In the genomic region with DNA sequence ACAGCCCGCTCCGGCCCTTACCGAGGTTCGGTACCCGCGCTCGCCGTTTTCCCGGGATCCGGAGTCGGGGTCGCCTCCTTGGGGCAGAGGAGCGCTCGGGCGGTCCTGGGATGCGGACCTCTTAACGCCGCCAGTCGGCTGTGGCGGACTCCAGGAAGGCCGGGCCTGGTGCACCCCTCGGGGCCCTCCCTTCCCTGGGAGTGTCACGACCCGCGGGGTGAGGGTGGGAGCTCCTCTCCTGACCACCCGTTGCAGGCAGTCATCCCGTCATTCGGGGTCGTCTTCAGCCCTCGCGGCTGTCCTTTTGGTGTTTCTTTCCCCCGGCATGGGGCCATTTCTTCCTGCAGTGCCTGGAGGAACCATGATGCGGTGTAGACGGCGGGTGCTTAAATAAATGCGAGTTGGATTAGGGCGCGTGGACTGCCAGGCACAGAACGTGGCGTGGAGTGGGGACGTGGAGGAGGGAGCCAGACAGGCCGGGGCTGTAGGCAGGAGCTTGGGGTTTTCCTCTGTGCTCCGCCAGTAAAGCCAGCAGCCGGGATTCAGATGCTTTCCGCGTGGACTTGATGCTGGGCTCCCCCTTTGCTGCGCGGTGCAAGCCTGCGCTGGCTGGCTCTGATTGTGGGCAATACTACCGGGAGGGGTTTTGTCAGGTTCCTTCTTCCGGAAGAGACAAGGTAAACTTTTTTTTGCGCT, we compare ENCODE assay signal across 8 cellular contexts. TPM values are rescaled to one million over a fixed set of nuclear protein-coding genes. Genes with fewer than 3 reads are reported as not detected.
A peak's percentile ranks its signal among the peaks of the same experiment; 100 is the strongest.
DNase-seq lines count a peak whose midpoint lies in the region; ATAC-seq, FAIRE-seq and TF ChIP-seq lines count a peak whose summit lies in the region.

No MANE protein-coding gene starts in this region.

- peaks cover 33% of the 10 kb centered on the region for H3K4me1 Mint-ChIP-seq in activated CD4-positive, alpha-beta T cell treated with anti-CD3 and anti-CD28 coated beads for 36 hours

- H3K4me3 ChIP-seq in Karpas-422 (ENCODE audit: low read length) (peak overlapping the region; percentile 95), right lobe of liver (peak overlapping the region; percentile 88 to 96 (median 89))

- H3K4me1 ChIP-seq in Karpas-422 (ENCODE audit: low read length) (peaks cover 21% of the 10 kb centered on the region), right lobe of liver (peaks cover 0 to 12% (median 2%) of the 10 kb centered on the region in 4 donors)

- WGBS in right lobe of liver (ENCODE audit: insufficient coverage, low coverage, low lambda C conversion rate, missing lambda C conversion rate): 0% methylated on average over 8 of the region's 52 CpGs

- H3K4me2 ChIP-seq in Karpas-422 (ENCODE audit: low read depth, low read length, poor library complexity, severe bottlenecking): peak overlapping the region; percentile 71

- H3K27me3 Mint-ChIP-seq in activated CD4-positive, alpha-beta T cell treated with anti-CD3 and anti-CD28 coated beads for 36 hours: no peaks in the 10 kb centered on the region

- H3K27me3 ChIP-seq in Karpas-422 (ENCODE audit: low read length) (no peaks in the 10 kb centered on the region), right lobe of liver (no peaks in the 10 kb centered on the region)

- H3K36me3 Mint-ChIP-seq in activated CD4-positive, alpha-beta T cell treated with anti-CD3 and anti-CD28 coated beads for 36 hours (ENCODE audit: low read depth): peaks cover 10% of the 10 kb centered on the region

- no peak for TF ChIP-seq CTCF in right lobe of liver (IDR thresholded peaks at IDR 0.05)
- no peak for TF ChIP-seq CTCF in D721Med (IDR thresholded peaks at IDR 0.05; ENCODE audit: insufficient read depth, missing control alignments)

- no peak for FAIRE-seq in D721Med (lab: Jason Lieb, UNC)

- H3K27ac ChIP-seq in Karpas-422 (ENCODE audit: low read length): peak overlapping the region; percentile 70
- peak overlapping the region; percentile 98 to 100 (median 99) for H3K27ac ChIP-seq in right lobe of liver

- H3K9me2 ChIP-seq in Karpas-422 (replicated peaks; ENCODE audit: insufficient read depth, low read length): no peaks in the 10 kb centered on the region

- ATAC-seq in GM21737 (IDR thresholded peaks at IDR 0.05; ENCODE audit: unreplicated experiment): peak; percentile 29
- ATAC-seq in activated CD4-positive, alpha-beta T cell treated with anti-CD3 and anti-CD28 coated beads for 36 hours: peak; percentile 25
- ATAC-seq in right lobe of liver: peak; percentile 29 to 46 (median 41)

- TF ChIP-seq POLR2A in right lobe of liver (IDR thresholded peaks at IDR 0.05): no peak

- H3K9me3 Mint-ChIP-seq in activated CD4-positive, alpha-beta T cell treated with anti-CD3 and anti-CD28 coated beads for 36 hours (ENCODE audit: low read depth): peaks cover 6% of the 10 kb centered on the region

- H3K36me3 ChIP-seq in Karpas-422 (ENCODE audit: insufficient read depth, low read length) (no peaks in the 10 kb centered on the region), right lobe of liver (no peaks in the 10 kb centered on the region)

- peak overlapping the region; percentile 94 for H3K9ac ChIP-seq in Karpas-422 (ENCODE audit: low read length)

- H3K27ac Mint-ChIP-seq in activated CD4-positive, alpha-beta T cell treated with anti-CD3 and anti-CD28 coated beads for 36 hours: peak overlapping the region; percentile 86

- intact Hi-C loops in activated CD4-positive, alpha-beta T cell treated with anti-CD3 and anti-CD28 coated beads for 36 hours (cut with DNase I, micrococcal nuclease): loop anchor here in 1 of 2 experiments (2.0 to 10.0 kb wide), 8 partner anchors 539 to 1966 kb away; partner anchors contain the start of genes DMAC1, ERMP1 and RCL1
- intact Hi-C loops in right lobe of liver (cut with DNase I): no loop called here

- H4K20me1 ChIP-seq in Karpas-422 (ENCODE audit: insufficient read depth, low read depth, low read length): no peaks in the 10 kb centered on the region

- CTCF ChIA-PET in activated CD4-positive, alpha-beta T cell treated with anti-CD3 and anti-CD28 coated beads for 36 hours (lab: Charles Lee): interaction anchor here (0.8 to 1.3 kb wide), 3 partner anchors 69 to 345 kb away, joined by 3 read pairs; partner anchors contain the start of gene UHRF2

- peak overlapping the region; percentile 67 for H2AFZ ChIP-seq in Karpas-422 (ENCODE audit: low read length)

- no peaks in the 10 kb centered on the region for H3K9me3 ChIP-seq in Karpas-422 (ENCODE audit: low read length)
- H3K9me3 ChIP-seq in right lobe of liver: no peaks in the 10 kb centered on the region

- peak overlapping the region; percentile 87 for H3K4me3 Mint-ChIP-seq in activated CD4-positive, alpha-beta T cell treated with anti-CD3 and anti-CD28 coated beads for 36 hours

- POLR2A ChIA-PET in activated CD4-positive, alpha-beta T cell treated with anti-CD3 and anti-CD28 coated beads for 36 hours (lab: Charles Lee): interaction anchor here (0.9 to 2.7 kb wide), 4 partner anchors 43 to 346 kb away, joined by 3 to 16 read pairs (median 3); partner anchors contain the start of gene UHRF2

- peak; percentile 30 for DNase-seq in GF-D8 (lab: John Stamatoyannopoulos, UW)
- DNase-seq in Karpas-422: peak; percentile 86
- DNase-seq in activated CD4-positive, alpha-beta T cell treated with anti-CD3 and anti-CD28 coated beads for 36 hours: peak; percentile 76
- peak; percentile 18 for DNase-seq in dedifferentiated amniotic fluid mesenchymal stem cell (ENCODE audit: extremely low spot score)
- DNase-seq in right lobe of liver: peak; percentile 59 to 76 (median 62)
- DNase-seq in stimulated activated CD4-positive, alpha-beta T cell treated with anti-CD3 and anti-CD28 coated beads, Interleukin-4, amount 100 ng/mL, for 24 hours: peak; percentile 54
- no peak for DNase-seq in D721Med (ENCODE audit: insufficient read length, low spot score)

- peaks cover 51% of the 10 kb centered on the region for H3K79me2 ChIP-seq in Karpas-422 (ENCODE audit: low read length)

RNA-seq across cellular contexts. Expression of gene KDM4C, which starts 0.8 kb away (rescaled TPM):
- total RNA-seq in Karpas-422 (2014; rRNA removed; shearing (Covaris generic); ENCODE audit: low replicate concordance): 45.1 and 61.1 TPM in 2 replicates
- total RNA-seq in activated CD4-positive, alpha-beta T cell treated with anti-CD3 and anti-CD28 coated beads for 36 hours: 10 to 100 TPM; 31.7 to 33.1 TPM
- 10 to 100 TPM; 14.1 to 20.9 (median 15.3) TPM for total RNA-seq in right lobe of liver
